ENCODE assay signal across 1 cellular context in genomic region chr3:55169608-55170010, GRCh38.
TF ChIP-seq lines count a peak whose summit lies in the region.

No MANE protein-coding gene starts in this region.

TF ChIP-seq in IMR-90, 13 proteins besides CTCF, POLR2A, EP300 and RAD21:
- TF ChIP-seq MAZ (IDR thresholded peaks at IDR 0.05; ENCODE audit: borderline replicate concordance, low read depth, low read length) (peak; percentile 54; the same call in 1 of the 2 replicates), BHLHE40 (IDR thresholded peaks at IDR 0.05; ENCODE audit: low read depth, low read length) (peak; percentile 75), USF2 (IDR thresholded peaks at IDR 0.05; ENCODE audit: low read depth, low read length) (no peak), CEBPB (IDR thresholded peaks at IDR 0.05; ENCODE audit: low read depth, low read length) (peak; percentile 95), NFE2L2 (IDR thresholded peaks at IDR 0.05; ENCODE audit: low read depth, low read length) (peak; percentile 55; the same call in 1 of the 2 replicates), MXI1 (IDR thresholded peaks at IDR 0.05; ENCODE audit: borderline replicate concordance, low read depth, low read length) (no peak), MAFK (IDR thresholded peaks at IDR 0.05; ENCODE audit: low read depth, low read length) (peak; percentile 36; the same call in 1 of the 2 replicates), RCOR1 (IDR thresholded peaks at IDR 0.05; ENCODE audit: insufficient replicate concordance, low read length) (peak; percentile 86), FOS (IDR thresholded peaks at IDR 0.05; ENCODE audit: low read depth, low read length) (peak; percentile 72)
